In genomic region chr19:13748169-13748884, GRCh38 we compare ENCODE assay signal across 8 cellular contexts. TPM values are rescaled to one million over a fixed set of nuclear protein-coding genes. Genes with fewer than 3 reads are reported as not detected.
A peak's percentile ranks its signal among the peaks of the same experiment; 100 is the strongest.
DNase-seq lines count a peak whose midpoint lies in the region; ATAC-seq, FAIRE-seq and TF ChIP-seq lines count a peak whose summit lies in the region.

No MANE protein-coding gene starts in this region.

- no peak for FAIRE-seq in astrocyte (lab: Jason Lieb, UNC)

- H3K36me3 ChIP-seq in astrocyte (ENCODE audit: insufficient read depth, low read length): peaks cover 4% of the 10 kb centered on the region
- no peaks in the 10 kb centered on the region for H3K36me3 ChIP-seq in kidney epithelial cell (ENCODE audit: control insufficient read depth, insufficient read depth, low read length)

- H3K4me3 Mint-ChIP-seq in astrocyte (ENCODE audit: unreplicated experiment): peak overlapping the region; percentile 96

- no peaks in the 10 kb centered on the region for H3K27me3 ChIP-seq in astrocyte (ENCODE audit: insufficient read depth, low read length)
- no peaks in the 10 kb centered on the region for H3K27me3 ChIP-seq in kidney epithelial cell (ENCODE audit: control insufficient read depth, insufficient read depth, low read length)

- peak overlapping the region; percentile 90 for H3K9ac ChIP-seq in astrocyte (ENCODE audit: low read length)

- peak overlapping the region; percentile 96 for H3K4me2 ChIP-seq in astrocyte (ENCODE audit: low read length)

- H3K27ac Mint-ChIP-seq in astrocyte (ENCODE audit: unreplicated experiment): peak overlapping the region; percentile 87

- H3K36me3 Mint-ChIP-seq in astrocyte (ENCODE audit: low read depth, unreplicated experiment): peaks cover 8% of the 10 kb centered on the region

- peaks cover 25% of the 10 kb centered on the region for H3K79me2 ChIP-seq in astrocyte (ENCODE audit: insufficient read depth, low read length)

- DNase-seq in NCI-H146 (lab: John Stamatoyannopoulos, UW) (peak; percentile 38), NCI-H146 treated with DMSO at 0.1 percent for 48 hours (lab: John Stamatoyannopoulos, UW; ENCODE audit: unreplicated experiment) (no peak), NCI-H1105 treated with DMSO at 0.1 percent for 48 hours (lab: John Stamatoyannopoulos, UW) (peak; percentile 24), astrocyte (ENCODE audit: low read depth) (peak; percentile 53), kidney epithelial cell (ENCODE audit: low read depth) (no peak), stromal cell of bone marrow (ENCODE audit: low read depth) (peak; percentile 43)

- H3K4me3 ChIP-seq in astrocyte (ENCODE audit: insufficient read depth, low read depth, low read length) (peak overlapping the region; percentile 81), kidney epithelial cell (ENCODE audit: low read depth, low read length) (peak overlapping the region; percentile 75)

- H3K27ac ChIP-seq in astrocyte (ENCODE audit: low read depth, low read length): peak overlapping the region; percentile 78

- no peaks in the 10 kb centered on the region for H3K27me3 Mint-ChIP-seq in astrocyte (ENCODE audit: low read depth, unreplicated experiment)

- peaks cover 5% of the 10 kb centered on the region for H3K9me3 Mint-ChIP-seq in astrocyte (ENCODE audit: unreplicated experiment)

- no peaks in the 10 kb centered on the region for H3K4me1 Mint-ChIP-seq in astrocyte (ENCODE audit: low read depth, unreplicated experiment)

- peaks cover 3% of the 10 kb centered on the region for H4K20me1 ChIP-seq in astrocyte (ENCODE audit: insufficient read depth, low read length)

- no peaks in the 10 kb centered on the region for H3K9me3 ChIP-seq in astrocyte (ENCODE audit: insufficient read depth, low read depth, low read length)

- peak overlapping the region; percentile 27 for H2AFZ ChIP-seq in astrocyte (ENCODE audit: low read depth, low read length)

- TF ChIP-seq CTCF in astrocyte (IDR thresholded peaks at IDR 0.05; ENCODE audit: insufficient read depth, low read depth, low read length) (no peak), kidney epithelial cell (IDR thresholded peaks at IDR 0.05; ENCODE audit: insufficient read depth, low read length, poor library complexity, severe bottlenecking) (no peak)

- H3K4me1 ChIP-seq in astrocyte (ENCODE audit: insufficient read depth, low read length): peaks cover 5% of the 10 kb centered on the region

- no peak for ATAC-seq in GM18520 (IDR thresholded peaks at IDR 0.05; ENCODE audit: unreplicated experiment)
- no peak for ATAC-seq in HG02678 (IDR thresholded peaks at IDR 0.05; ENCODE audit: unreplicated experiment)

RNA-seq across cellular contexts. Expression of gene MRI1, which starts 16.0 kb away (rescaled TPM):
- total RNA-seq in astrocyte: 25.8 and 26.6 TPM in 2 replicates
- total RNA-seq in kidney epithelial cell: 25.9 and 32.6 TPM in 2 replicates

RNA-seq across cellular contexts. Expression of gene C19orf53, which starts 25.9 kb away (rescaled TPM):
- total RNA-seq in astrocyte: 114 and 138 TPM in 2 replicates
- total RNA-seq in kidney epithelial cell: 196 and 203 TPM in 2 replicates

RNA-seq across cellular contexts. Expression of gene ZSWIM4, which starts 46.9 kb away (rescaled TPM):
- total RNA-seq in astrocyte (9.5 and 10.6 TPM in 2 replicates), kidney epithelial cell (25.7 and 25.9 TPM in 2 replicates)

Comparison
In these comparisons a context has a peak if more than half of its experiments do, and no peak if none do; other contexts are left out.
1. DNase-seq: peak in NCI-H146 (single experiment), NCI-H1105 treated with DMSO at 0.1 percent for 48 hours (single experiment), astrocyte (single experiment) and stromal cell of bone marrow (single experiment); none in NCI-H146 treated with DMSO at 0.1 percent for 48 hours (single experiment) and kidney epithelial cell (single experiment).